Comparison of ENCODE assay signal across 8 cellular contexts in the genomic region with DNA sequence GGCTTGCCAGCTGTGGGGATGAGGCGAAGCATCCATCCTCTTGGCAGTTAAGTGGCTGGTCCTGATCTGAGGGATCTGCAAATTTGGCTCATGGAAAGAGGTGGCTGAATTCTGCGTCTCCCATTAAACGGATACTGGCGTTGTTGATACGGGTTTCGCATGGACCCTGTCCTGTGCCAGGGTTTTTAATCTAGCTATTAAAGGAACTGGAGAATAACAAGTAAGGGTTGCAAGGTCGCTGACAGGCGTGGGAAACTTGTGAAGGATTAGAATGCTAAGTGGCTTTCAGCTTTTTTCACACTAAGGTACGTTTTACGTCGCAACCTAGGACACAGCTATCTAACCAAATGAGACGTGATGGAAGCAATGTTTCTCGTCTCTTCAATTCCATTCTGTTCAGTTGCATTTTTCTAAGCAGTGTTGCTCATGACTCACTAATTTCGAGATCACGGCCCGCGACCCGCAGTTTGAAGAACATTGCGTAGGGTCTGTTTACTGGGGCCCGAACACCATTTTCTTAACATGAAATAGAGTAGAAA. TPM values are rescaled to one million over a fixed set of nuclear protein-coding genes. Genes with fewer than 3 reads are reported as not detected.
A peak's percentile ranks its signal among the peaks of the same experiment; 100 is the strongest.
DNase-seq lines count a peak whose midpoint lies in the region; TF ChIP-seq lines count a peak whose summit lies in the region.

No MANE protein-coding gene starts in this region.

- H3K4me3 Mint-ChIP-seq in HFFc6 = peak overlapping the region; percentile 99

- peaks cover 40% of the 10 kb centered on the region for H3K4me1 Mint-ChIP-seq in HFFc6 (ENCODE audit: low read depth)

- no peak overlapping the region for H2BK5ac ChIP-seq in mesenchymal stem cell (ENCODE audit: low read depth, low read length, poor library complexity, severe bottlenecking)

- H3K18ac ChIP-seq in mesenchymal stem cell (ENCODE audit: low read depth in 1 of 2, low read length in 2 of 2) = peak overlapping the region in 1 of 2 experiments; percentile 14

- H4K8ac ChIP-seq in mesenchymal stem cell (ENCODE audit: low read length) = no peak overlapping the region

- in situ Hi-C loops in transverse colon (cut with MboI; ENCODE audit: low pct_ligation_motif_present in 1 of 4, low pct_unique_long_range_greater_than_20kb in 1 of 4, low sequenced_read_pairs in 3 of 4) = loop anchor here in 1 of 4 donors (10.0 kb wide), 1 partner anchor 71 kb away; no protein-coding TSS in a partner anchor

- H2AK5ac ChIP-seq in mesenchymal stem cell (ENCODE audit: low read length, severe bottlenecking) = no peak overlapping the region

- H3K27me3 Mint-ChIP-seq in HFFc6 (ENCODE audit: insufficient read depth) = no peaks in the 10 kb centered on the region; the same call in 1 of the 2 replicates

- peaks cover 12% of the 10 kb centered on the region; the same call in 1 of the 2 replicates for H4K20me1 ChIP-seq in SK-N-SH (ENCODE audit: insufficient read depth)

- no peak overlapping the region for H2BK12ac ChIP-seq in mesenchymal stem cell (ENCODE audit: low read length in 2 of 2)

- H3K4ac ChIP-seq in mesenchymal stem cell (ENCODE audit: low read depth in 1 of 2, low read length in 2 of 2) = no peak overlapping the region

- TF ChIP-seq POLR2A in transverse colon (IDR thresholded peaks at IDR 0.05) = no peak

- 1% methylated on average over 19 of the region's 20 CpGs for WGBS in SK-N-SH (ENCODE audit: low lambda C conversion rate)
- WGBS in mesenchymal stem cell = 5% methylated on average over 20 of the region's 20 CpGs
- WGBS in transverse colon (ENCODE audit: low coverage in 1 of 2), 2 donors = 2 to 6% methylated on average over 18 to 20 of the region's 20 CpGs

- no peak for TF ChIP-seq CTCF in HFFc6 (IDR thresholded peaks at IDR 0.05)
- no peak for TF ChIP-seq CTCF in SK-N-SH (IDR thresholded peaks at IDR 0.05)
- no peak for TF ChIP-seq CTCF in choroid plexus epithelial cell (conservative IDR thresholded peaks at IDR 0.05; ENCODE audit: low read depth, low read length)
- no peak for TF ChIP-seq CTCF in transverse colon (IDR thresholded peaks at IDR 0.05)

- H4K91ac ChIP-seq in mesenchymal stem cell (ENCODE audit: low read length) = no peak overlapping the region

- H3K9me3 Mint-ChIP-seq in HFFc6 = no peaks in the 10 kb centered on the region

- H3K14ac ChIP-seq in mesenchymal stem cell (ENCODE audit: low read length in 2 of 2) = no peak overlapping the region

- TF ChIP-seq RAD21 in SK-N-SH (IDR thresholded peaks at IDR 0.05; ENCODE audit: low read length) = no peak

- H3K4me2 ChIP-seq in SK-N-SH (peak overlapping the region; percentile 83), mesenchymal stem cell (ENCODE audit: low read length, poor library complexity, severe bottlenecking) (peak overlapping the region; percentile 52)

- POLR2A ChIA-PET in SK-N-SH (lab: Yijun Ruan, JAX) = interaction anchor here (2.4 kb wide), 1 partner anchor 54 kb away, joined by 9 read pairs; no protein-coding TSS in a partner anchor

- H3K4me3 ChIP-seq in SK-N-SH (ENCODE audit: low read depth in 2 of 2, low read length in 1 of 2) (peak overlapping the region; percentile 88 to 99), choroid plexus epithelial cell (ENCODE audit: low read depth, low read length) (peak overlapping the region; percentile 100), mesenchymal stem cell (ENCODE audit: insufficient read depth in 1 of 2, low read depth in 1 of 2, low read length in 2 of 2) (peak overlapping the region; percentile 100), transverse colon (peak overlapping the region; percentile 68 to 91 (median 80))

- peak; percentile 78 for DNase-seq in EH (ENCODE audit: low read depth)
- DNase-seq in HFFc6 = peak; percentile 56
- DNase-seq in SK-N-SH = no peak
- DNase-seq in choroid plexus epithelial cell (ENCODE audit: low read depth) = peak; percentile 81
- DNase-seq in mesenchymal stem cell = peak; percentile 86
- no peak for DNase-seq in transverse colon
- no peak for DNase-seq in activated CD8-positive, alpha-beta memory T cell treated with anti-CD3 and anti-CD28 coated beads for 24 hours
- no peak for DNase-seq in DMS153 (lab: John Stamatoyannopoulos, UW)

- peaks cover 15% of the 10 kb centered on the region; the same call in 1 of the 2 replicates for H3K36me3 Mint-ChIP-seq in HFFc6 (ENCODE audit: low read depth)

- H3K27me3 ChIP-seq in SK-N-SH (ENCODE audit: insufficient read depth) = no peaks in the 10 kb centered on the region
- H3K27me3 ChIP-seq in mesenchymal stem cell (ENCODE audit: control insufficient read depth in 1 of 2, insufficient read depth in 1 of 2, low read length in 2 of 2) = no peaks in the 10 kb centered on the region
- no peaks in the 10 kb centered on the region for H3K27me3 ChIP-seq in transverse colon

- H3K79me1 ChIP-seq in mesenchymal stem cell (replicated peaks; ENCODE audit: low read length, poor library complexity, severe bottlenecking) = no peaks in the 10 kb centered on the region

- H3K4me1 ChIP-seq in SK-N-SH (ENCODE audit: control insufficient read depth in 1 of 2, insufficient read depth in 2 of 2, low read depth in 1 of 2, low read length in 1 of 2) (peaks cover 11 to 13% of the 10 kb centered on the region in 2 experiments; a peak in 3 of 4 replicates), mesenchymal stem cell (ENCODE audit: control insufficient read depth, insufficient read depth, low read depth, low read length) (peaks cover 6% of the 10 kb centered on the region), transverse colon (peaks cover 3 to 32% (median 11%) of the 10 kb centered on the region in 4 donors)

- H3K23ac ChIP-seq in mesenchymal stem cell (ENCODE audit: low read length in 2 of 2) = peak overlapping the region in 1 of 2 experiments; percentile 34

- H3K9me3 ChIP-seq in SK-N-SH (no peaks in the 10 kb centered on the region), mesenchymal stem cell (ENCODE audit: control insufficient read depth, low read length) (no peaks in the 10 kb centered on the region), transverse colon (no peaks in the 10 kb centered on the region)

- H3K79me2 ChIP-seq in SK-N-SH (ENCODE audit: insufficient read depth) = peaks cover 54% of the 10 kb centered on the region

- H3K9ac ChIP-seq in SK-N-SH (peak overlapping the region; percentile 90), mesenchymal stem cell (ENCODE audit: low read length) (peak overlapping the region; percentile 92)

- no peak overlapping the region for H2BK120ac ChIP-seq in mesenchymal stem cell (ENCODE audit: low read depth, low read length)

- H2BK15ac ChIP-seq in mesenchymal stem cell (ENCODE audit: low read depth, poor library complexity, severe bottlenecking) = no peak overlapping the region

- peaks cover 9% of the 10 kb centered on the region for H3F3A ChIP-seq in SK-N-SH (replicated peaks; ENCODE audit: insufficient read depth)

- CTCF ChIA-PET in SK-N-SH (lab: Yijun Ruan, JAX) = interaction anchor here (0.8 kb wide), 1 partner anchor 57 kb away, joined by 3 read pairs; the partner anchor contains the start of gene C6orf62

- no peaks in the 10 kb centered on the region for H3K9me2 ChIP-seq in SK-N-SH

- H2AFZ ChIP-seq in SK-N-SH (ENCODE audit: low read depth) (peak overlapping the region; percentile 62), mesenchymal stem cell (ENCODE audit: low read depth, low read length) (peak overlapping the region; percentile 73)

- peak overlapping the region; percentile 94 for H3K27ac Mint-ChIP-seq in HFFc6

- H3K27ac ChIP-seq in SK-N-SH (ENCODE audit: low read depth in 2 of 2, low read length in 1 of 2) = peak overlapping the region; percentile 77 to 93
- H3K27ac ChIP-seq in mesenchymal stem cell (ENCODE audit: low read length, poor library complexity, severe bottlenecking) = peak overlapping the region; percentile 5
- H3K27ac ChIP-seq in transverse colon = peak overlapping the region; percentile 92 to 99 (median 98)

- H3K36me3 ChIP-seq in SK-N-SH (replicated peaks in 1 of 2; ENCODE audit: control insufficient read depth in 1 of 2, insufficient read depth in 2 of 2, low read length in 1 of 2) = peaks cover 12 to 15% of the 10 kb centered on the region in 2 experiments
- no peaks in the 10 kb centered on the region for H3K36me3 ChIP-seq in mesenchymal stem cell (ENCODE audit: control insufficient read depth in 1 of 2, insufficient read depth in 2 of 2, low read depth in 1 of 2, low read length in 2 of 2)
- H3K36me3 ChIP-seq in transverse colon = peaks cover 0 to under 1% (median 0%) of the 10 kb centered on the region in 4 donors

- intact Hi-C loops in transverse colon (cut with DNase I; ENCODE audit: low total_unique reads) = no loop called here

- TF ChIP-seq EP300 in SK-N-SH (IDR thresholded peaks at IDR 0.05; ENCODE audit: borderline replicate concordance in 1 of 2, low read depth in 1 of 2, low read length in 1 of 2) = no peak
- no peak for TF ChIP-seq EP300 in transverse colon (IDR thresholded peaks at IDR 0.05; ENCODE audit: low read depth)

TF ChIP-seq in SK-N-SH, 30 proteins besides CTCF, POLR2A, EP300 and RAD21 (continues in another document):
- no peak for TF ChIP-seq SMC3 (IDR thresholded peaks at IDR 0.05; ENCODE audit: low read depth, low read length)

RNA-seq across cellular contexts. Expression of gene GMNN, which starts 0.9 kb away (rescaled TPM):
- 10 to 100 TPM; 17.2 to 33.3 (median 27.4) TPM for total RNA-seq in HFFc6 (2021; fragmentation: NEBNext Ultra II Directional; extraction: Animal tissue kit (Norgen Biotek cat#: 25700))
- polyA plus RNA-seq in SK-N-SH (2012; rRNA removed) = 16.2 and 16.8 TPM in 2 replicates
- polyA plus RNA-seq in SK-N-SH (2012; cell fraction: cytosol; rRNA removed) = 19.1 and 20.5 TPM in 2 replicates
- polyA plus RNA-seq in SK-N-SH (2012; cell fraction: nucleus; rRNA removed) = 15.2 and 19.7 TPM in 2 replicates
- polyA plus RNA-seq in mesenchymal stem cell (2013, experiment 1 of 2) = 29.6 TPM
- 31.0 TPM for polyA plus RNA-seq in mesenchymal stem cell (2013, experiment 2 of 2)
- total RNA-seq in transverse colon = 10 to 100 TPM in 3 of 4 donors, 1 to 10 TPM in 1; 8.2 to 45.7 (median 23.2) TPM

RNA-seq across cellular contexts. Expression of gene ARMH2, which starts 23.1 kb away (rescaled TPM):
- total RNA-seq in HFFc6 (2021; fragmentation: NEBNext Ultra II Directional; extraction: Animal tissue kit (Norgen Biotek cat#: 25700)) = not detected
- polyA plus RNA-seq in SK-N-SH (2012; rRNA removed) = not detected in 2 replicates
- polyA plus RNA-seq in SK-N-SH (2012; cell fraction: cytosol; rRNA removed) = not detected in 2 replicates
- polyA plus RNA-seq in SK-N-SH (2012; cell fraction: nucleus; rRNA removed) = not detected in 2 replicates
- polyA plus RNA-seq in mesenchymal stem cell (2013, experiment 1 of 2) = not detected
- not detected for polyA plus RNA-seq in mesenchymal stem cell (2013, experiment 2 of 2)
- total RNA-seq in transverse colon = not detected

RNA-seq across cellular contexts. Expression of gene C6orf62, which starts 56.6 kb away (rescaled TPM):
- 100 to 1,000 TPM; 105 to 120 (median 115) TPM for total RNA-seq in HFFc6 (2021; fragmentation: NEBNext Ultra II Directional; extraction: Animal tissue kit (Norgen Biotek cat#: 25700))
- 36.0 and 42.3 TPM in 2 replicates for polyA plus RNA-seq in SK-N-SH (2012; rRNA removed)
- polyA plus RNA-seq in SK-N-SH (2012; cell fraction: cytosol; rRNA removed) = 48.3 and 56.8 TPM in 2 replicates
- polyA plus RNA-seq in SK-N-SH (2012; cell fraction: nucleus; rRNA removed) = 18.6 and 35.2 TPM in 2 replicates
- 74.6 TPM for polyA plus RNA-seq in mesenchymal stem cell (2013, experiment 1 of 2)
- polyA plus RNA-seq in mesenchymal stem cell (2013, experiment 2 of 2) = 75.9 TPM
- total RNA-seq in transverse colon = 10 to 100 TPM; 29.9 to 64.3 (median 40.9) TPM

Comparison
In these comparisons a context has a peak if more than half of its experiments do, and no peak if none do; other contexts are left out.
1. DNase-seq: peak in EH (single experiment), HFFc6 (single experiment), choroid plexus epithelial cell (single experiment) and mesenchymal stem cell (single experiment); none in SK-N-SH (single experiment), transverse colon (single experiment), activated CD8-positive, alpha-beta memory T cell treated with anti-CD3 and anti-CD28 coated beads for 24 hours (single experiment) and DMS153 (single experiment).
2. H3K27ac ChIP-seq: peak in every context shown above with its lines; median percentile 98 in transverse colon; 85 in SK-N-SH; 5 in mesenchymal stem cell.
3. Peak in every context shown above with its lines, with median percentiles within 50 percentile points of each other: H3K4me3 ChIP-seq.